ENCODE assay signal across 8 cellular contexts in genomic region chr2:95158441-95158840, GRCh38. TPM values are rescaled to one million over a fixed set of nuclear protein-coding genes. Genes with fewer than 3 reads are reported as not detected.
DNase-seq lines count a peak whose midpoint lies in the region; ATAC-seq and TF ChIP-seq lines count a peak whose summit lies in the region.

No MANE protein-coding gene starts in this region.

- peak overlapping the region; percentile 72; the same call in 1 of the 2 replicates for H3K9ac ChIP-seq in PC-3 (ENCODE audit: low read length)

- 56 to 61% methylated on average over 10 of the region's 10 CpGs for WGBS in esophagus, 2 donors

- H3K36me3 ChIP-seq in CD4-positive, alpha-beta memory T cell (ENCODE audit: insufficient read depth, low read length): peaks cover 4% of the 10 kb centered on the region
- H3K36me3 ChIP-seq in PC-3 (ENCODE audit: low read depth, low read length): peaks cover 37% of the 10 kb centered on the region
- peaks cover 0 to 14% of the 10 kb centered on the region in 2 donors for H3K36me3 ChIP-seq in esophagus (ENCODE audit: control insufficient read depth in 2 of 2, insufficient read depth in 2 of 2, low read length in 1 of 2)
- H3K36me3 ChIP-seq in osteoblast (ENCODE audit: insufficient read depth, low read length): peaks cover 34% of the 10 kb centered on the region

- H4K20me1 ChIP-seq in PC-3 (ENCODE audit: low read length) (no peaks in the 10 kb centered on the region), osteoblast (ENCODE audit: insufficient read depth, low read length) (no peaks in the 10 kb centered on the region)

- H3K9me2 ChIP-seq in PC-3 (replicated peaks; ENCODE audit: low read length): no peaks in the 10 kb centered on the region

- peaks cover 2 to 20% (median 7%) of the 10 kb centered on the region in 4 donors for H3K4me1 Mint-ChIP-seq in CD4-positive, alpha-beta memory T cell

- no peaks in the 10 kb centered on the region for H3K79me2 ChIP-seq in PC-3 (ENCODE audit: low read length)
- H3K79me2 ChIP-seq in osteoblast (ENCODE audit: insufficient read depth, low read length): peaks cover 9% of the 10 kb centered on the region

- H3K36me3 Mint-ChIP-seq in CD4-positive, alpha-beta memory T cell: peaks cover 35 to 36% of the 10 kb centered on the region in 2 donors

- H2AFZ ChIP-seq in PC-3 (ENCODE audit: low read length) (peak overlapping the region; percentile 95), osteoblast (ENCODE audit: low read length) (peak overlapping the region; percentile 91)

- H3K27ac Mint-ChIP-seq in CD4-positive, alpha-beta memory T cell: peak overlapping the region in 5 of 7 donors; percentile 18 to 85 (median 69)

- no TSS peak for BruUV-seq in PC-3 (replicated peaks; lab: Mats Ljungman, UMichigan)

- H3K27ac ChIP-seq in CD4-positive, alpha-beta memory T cell (ENCODE audit: low read depth, low read length): peak overlapping the region; percentile 57
- H3K27ac ChIP-seq in PC-3 (ENCODE audit: low read length) (no peak overlapping the region), esophagus (ENCODE audit: low read depth in 2 of 2, low read length in 1 of 2) (peak overlapping the region; percentile 38 to 91), osteoblast (ENCODE audit: low read depth, low read length) (peak overlapping the region; percentile 41)

- TF ChIP-seq CTCF in PC-3 (conservative IDR thresholded peaks at IDR 0.05; ENCODE audit: low read depth, low read length) (no peak), osteoblast (IDR thresholded peaks at IDR 0.05; ENCODE audit: extremely low read depth, low read depth, low read length) (no peak)

- peak overlapping the region; percentile 84 for H3K4me2 ChIP-seq in PC-3 (ENCODE audit: low read length)
- H3K4me2 ChIP-seq in osteoblast (ENCODE audit: insufficient read depth, low read length): peak overlapping the region; percentile 87

- intact Hi-C loops in CD4-positive, alpha-beta memory T cell (cut with micrococcal nuclease): no loop called here
- intact Hi-C loops in PC-3 (cut with micrococcal nuclease): no loop called here

- H3K4me3 ChIP-seq in CD4-positive, alpha-beta memory T cell (ENCODE audit: low read length in 2 of 2): peak overlapping the region; percentile 32 to 74
- H3K4me3 ChIP-seq in PC-3 (ENCODE audit: low read length) (peak overlapping the region; percentile 88), esophagus (ENCODE audit: low read depth in 1 of 2, low read length in 2 of 2) (peak overlapping the region; percentile 71 to 78), osteoblast (ENCODE audit: insufficient read depth, low read length) (peak overlapping the region; percentile 84)

- DNase-seq in CD4-positive, alpha-beta memory T cell: peak in 1 of 5 donors; percentile 37
- no peak for DNase-seq in PC-3
- no peak for DNase-seq in osteoblast (ENCODE audit: insufficient read length, low spot score, missing footprints)
- no peak for DNase-seq in NCI-H1105 (lab: John Stamatoyannopoulos, UW)
- DNase-seq in germinal center (ENCODE audit: low spot score): no peak
- no peak for DNase-seq in activated CD4-positive, alpha-beta T cell treated with anti-CD3 and anti-CD28 coated beads for 48 hours

- peak overlapping the region; percentile 64 to 89 (median 81) for H3K4me3 Mint-ChIP-seq in CD4-positive, alpha-beta memory T cell

- no peak for ATAC-seq in PC-3
- ATAC-seq in GM19463 (IDR thresholded peaks at IDR 0.05; ENCODE audit: unreplicated experiment): no peak

- peaks cover 0 to 28% (median 21%) of the 10 kb centered on the region in 8 donors for H3K9me3 Mint-ChIP-seq in CD4-positive, alpha-beta memory T cell

- H3K27me3 ChIP-seq in CD4-positive, alpha-beta memory T cell (ENCODE audit: insufficient read depth, low read length): no peaks in the 10 kb centered on the region
- H3K27me3 ChIP-seq in PC-3 (ENCODE audit: low read length) (no peaks in the 10 kb centered on the region), esophagus (ENCODE audit: control insufficient read depth in 1 of 2, insufficient read depth in 2 of 2, low read length in 2 of 2) (no peaks in the 10 kb centered on the region), osteoblast (ENCODE audit: insufficient read depth, low read length) (no peaks in the 10 kb centered on the region)

- no peaks in the 10 kb centered on the region for H3K9me3 ChIP-seq in CD4-positive, alpha-beta memory T cell (ENCODE audit: control insufficient read depth in 1 of 2, low read length in 2 of 2)
- H3K9me3 ChIP-seq in PC-3 (ENCODE audit: low read length) (peaks cover 8% of the 10 kb centered on the region; the same call in 1 of the 2 replicates), esophagus (ENCODE audit: control insufficient read depth in 2 of 2, insufficient read depth in 1 of 2, low read depth in 1 of 2, low read length in 1 of 2) (peaks cover 0 to 9% of the 10 kb centered on the region in 2 donors), osteoblast (ENCODE audit: low read depth, low read length) (peaks cover 10% of the 10 kb centered on the region)

- POLR2A ChIA-PET in CD4-positive, alpha-beta memory T cell (lab: Charles Lee; ENCODE audit: partially characterized antibody): interaction anchor here (0.8 to 2.2 kb wide), 8 partner anchors 10 to 135 kb away, joined by 4 to 42 read pairs (median 8); partner anchors contain the start of genes MAL and MRPS5
- POLR2A ChIA-PET in PC-3 (lab: Charles Lee; ENCODE audit: unreplicated experiment): no interaction called here

- CTCF ChIA-PET in CD4-positive, alpha-beta memory T cell (lab: Charles Lee; ENCODE audit: partially characterized antibody): interaction anchor here (0.7 to 2.7 kb wide), 5 partner anchors 37 to 136 kb away, joined by 3 to 17 read pairs (median 5); partner anchors contain the start of gene MRPS5
- CTCF ChIA-PET in PC-3 (lab: Charles Lee): no interaction called here

- no peaks in the 10 kb centered on the region for H3K27me3 Mint-ChIP-seq in CD4-positive, alpha-beta memory T cell

- peaks cover 15% of the 10 kb centered on the region for H3K4me1 ChIP-seq in CD4-positive, alpha-beta memory T cell (ENCODE audit: insufficient read depth, low read length)
- H3K4me1 ChIP-seq in PC-3 (ENCODE audit: insufficient read depth, low read length) (peaks cover 10% of the 10 kb centered on the region; the same call in 1 of the 2 replicates), esophagus (ENCODE audit: control insufficient read depth in 2 of 2, insufficient read depth in 2 of 2, low read length in 1 of 2) (peaks cover 3 to 9% of the 10 kb centered on the region in 2 donors), osteoblast (ENCODE audit: insufficient read depth, low read length) (peaks cover 10% of the 10 kb centered on the region)

- no peaks in the 10 kb centered on the region for H3F3A ChIP-seq in PC-3 (ENCODE audit: low read length, unreplicated experiment)

RNA-seq across cellular contexts. Expression of gene ZNF514, which starts 1.2 kb away (rescaled TPM):
- 10 to 100 TPM; 35.2 to 37.1 TPM for total RNA-seq in CD4-positive, alpha-beta memory T cell
- polyA plus RNA-seq in CD4-positive, alpha-beta memory T cell: 10 to 100 TPM in 1 of 2 donors, 1 to 10 TPM in 1; 7.3 to 11.2 TPM
- 5.8 and 6.6 TPM in 2 replicates for total RNA-seq in PC-3 (2014; rRNA removed)
- polyA plus RNA-seq in esophagus: 10 to 100 TPM in 1 of 2 donors, 1 to 10 TPM in 1; 4.4 to 11.6 TPM
- total RNA-seq in osteoblast: 14.5 and 15.6 TPM in 2 replicates

RNA-seq across cellular contexts. Expression of gene ZNF2, which starts 7.2 kb away (rescaled TPM):
- total RNA-seq in CD4-positive, alpha-beta memory T cell: 10 to 100 TPM in 1 of 2 experiments, 1 to 10 TPM in 1; 8.3 to 10.1 TPM
- polyA plus RNA-seq in CD4-positive, alpha-beta memory T cell: 1 to 10 TPM; 2.1 to 4.3 TPM
- 1.4 and 3.1 TPM in 2 replicates for total RNA-seq in PC-3 (2014; rRNA removed)
- 1 to 10 TPM in 1 of 2 donors, under 1 TPM in 1; 0.90 to 1.2 TPM for polyA plus RNA-seq in esophagus
- 10.9 TPM in 2 replicates for total RNA-seq in osteoblast

RNA-seq across cellular contexts. Expression of gene MRPS5, which starts 36.8 kb away (rescaled TPM):
- 10 to 100 TPM; 66.0 to 70.6 TPM for total RNA-seq in CD4-positive, alpha-beta memory T cell
- 10 to 100 TPM; 43.4 to 51.1 TPM for polyA plus RNA-seq in CD4-positive, alpha-beta memory T cell
- total RNA-seq in PC-3 (2014; rRNA removed) (107 and 136 TPM in 2 replicates), osteoblast (27.1 and 29.2 TPM in 2 replicates)
- 10 to 100 TPM; 46.5 to 52.9 TPM for polyA plus RNA-seq in esophagus

RNA-seq across cellular contexts. Expression of gene ZNF892, which starts 48.9 kb away (rescaled TPM):
- total RNA-seq in CD4-positive, alpha-beta memory T cell: 1 to 10 TPM; 4.7 to 5.9 TPM
- under 1 TPM in 1 of 2 donors, not detected in 1; 0.61 TPM for polyA plus RNA-seq in CD4-positive, alpha-beta memory T cell
- total RNA-seq in PC-3 (2014; rRNA removed) (not detected in 2 replicates), osteoblast (6.2 and 6.5 TPM in 2 replicates)
- polyA plus RNA-seq in esophagus: under 1 TPM; 0.20 to 0.35 TPM
